ENCODE assay signal across 1 cellular context in the genomic region with DNA sequence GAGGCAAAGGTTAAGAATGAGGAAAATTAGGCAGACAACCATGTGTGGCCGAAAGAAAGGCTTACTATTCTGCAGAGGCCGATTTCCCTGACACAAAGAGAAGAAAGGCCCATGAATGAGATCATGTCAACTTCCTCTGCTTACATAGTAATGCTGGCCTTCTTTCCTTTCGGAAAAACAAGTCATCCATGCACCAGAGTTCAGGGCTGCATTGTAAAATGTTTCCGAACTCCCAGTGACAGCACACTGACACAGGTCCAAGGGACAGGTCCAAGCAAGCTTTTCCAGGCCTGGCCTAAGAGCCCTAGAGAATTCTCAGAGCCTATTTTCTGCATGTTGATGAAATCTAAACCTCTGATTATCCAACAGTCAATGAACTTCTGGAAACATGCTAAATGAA.
A peak's percentile ranks its signal among the peaks of the same experiment; 100 is the strongest.
TF ChIP-seq lines count a peak whose summit lies in the region.

No MANE protein-coding gene starts in this region.

TF ChIP-seq in HepG2, 621 proteins besides CTCF, POLR2A, EP300 and RAD21 (continued from another document and continues in another):
- TF ChIP-seq ZNF335 (CRISPR knock-in tag; IDR thresholded peaks at IDR 0.05) (no peak), ZNF124 (CRISPR knock-in tag; IDR thresholded peaks at IDR 0.05) (0 out of 2 replicates have a peak, but pooled peaks have one; percentile 59), CBX2 (IDR thresholded peaks at IDR 0.05; ENCODE audit: low read depth, low read length) (no peak), CBX2 (CRISPR knock-in tag; IDR thresholded peaks at IDR 0.05; ENCODE audit: low read depth) (no peak), UBTF (CRISPR knock-in tag; IDR thresholded peaks at IDR 0.05) (0 out of 2 replicates have a peak, but pooled peaks have one; percentile 23), ZNF460 (CRISPR knock-in tag; IDR thresholded peaks at IDR 0.05; ENCODE audit: borderline replicate concordance) (no peak), KLF12 (CRISPR knock-in tag; IDR thresholded peaks at IDR 0.05; ENCODE audit: borderline replicate concordance) (0 out of 2 replicates have a peak, but pooled peaks have one; percentile 18), ATRX (CRISPR knock-in tag; IDR thresholded peaks at IDR 0.05; ENCODE audit: borderline replicate concordance) (no peak), SETDB1 (CRISPR knock-in tag; IDR thresholded peaks at IDR 0.05; ENCODE audit: borderline replicate concordance) (no peak), AHDC1 (CRISPR knock-in tag; IDR thresholded peaks at IDR 0.05; ENCODE audit: borderline replicate concordance) (peak; percentile 81; the same call in 1 of the 2 replicates), JDP2 (CRISPR knock-in tag; IDR thresholded peaks at IDR 0.05; ENCODE audit: borderline replicate concordance) (no peak), ZSCAN30 (CRISPR knock-in tag; IDR thresholded peaks at IDR 0.05) (no peak), TOPORS (CRISPR knock-in tag; IDR thresholded peaks at IDR 0.05) (no peak), POLR2G (IDR thresholded peaks at IDR 0.05; ENCODE audit: low read depth, low read length) (no peak), FOXA1 (IDR thresholded peaks at IDR 0.05) (no peak), FOXA1 (CRISPR knock-in tag; IDR thresholded peaks at IDR 0.05) (peak; percentile 50), ZNF782 (CRISPR knock-in tag; IDR thresholded peaks at IDR 0.05; ENCODE audit: borderline replicate concordance) (no peak), NFIC (IDR thresholded peaks at IDR 0.05; ENCODE audit: low read length) (peak; percentile 41; the same call in 1 of the 2 replicates), ZNF10 (CRISPR knock-in tag; IDR thresholded peaks at IDR 0.05; ENCODE audit: borderline replicate concordance, low read depth) (no peak), NFE2L1 (CRISPR knock-in tag; IDR thresholded peaks at IDR 0.05; ENCODE audit: borderline replicate concordance) (no peak), ISX (CRISPR knock-in tag; conservative IDR thresholded peaks at IDR 0.05) (no peak), SMAD1 (CRISPR knock-in tag; IDR thresholded peaks at IDR 0.05; ENCODE audit: borderline replicate concordance, low read depth) (no peak), ZNF136 (CRISPR knock-in tag; IDR thresholded peaks at IDR 0.05; ENCODE audit: low read depth) (no peak), MEF2D (CRISPR knock-in tag; IDR thresholded peaks at IDR 0.05) (0 out of 2 replicates have a peak, but pooled peaks have one; percentile 43), STAG1 (CRISPR knock-in tag; IDR thresholded peaks at IDR 0.05) (0 out of 2 replicates have a peak, but pooled peaks have one; percentile 16), PHF21A (CRISPR knock-in tag; IDR thresholded peaks at IDR 0.05) (peak; percentile 53; the same call in 1 of the 2 replicates), HOXA3 (CRISPR knock-in tag; IDR thresholded peaks at IDR 0.05) (peak; percentile 30; the same call in 1 of the 2 replicates), SMAD3 (CRISPR knock-in tag; IDR thresholded peaks at IDR 0.05) (no peak)
- TF ChIP-seq, protein P1, sequence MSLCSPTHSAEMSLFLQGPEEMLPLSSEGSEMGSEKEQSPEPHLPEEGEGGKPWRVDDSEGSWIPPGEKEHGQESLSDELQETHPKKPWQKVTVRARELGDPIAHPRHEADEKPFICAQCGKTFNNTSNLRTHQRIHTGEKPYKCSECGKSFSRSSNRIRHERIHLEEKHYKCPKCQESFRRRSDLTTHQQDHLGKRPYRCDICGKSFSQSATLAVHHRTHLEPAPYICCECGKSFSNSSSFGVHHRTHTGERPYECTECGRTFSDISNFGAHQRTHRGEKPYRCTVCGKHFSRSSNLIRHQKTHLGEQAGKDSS (CRISPR knock-in tag; IDR thresholded peaks at IDR 0.05; ENCODE audit: borderline replicate concordance, low read depth), result peak; percentile 61; the same call in 1 of the 2 replicates
- TF ChIP-seq, protein P2, sequence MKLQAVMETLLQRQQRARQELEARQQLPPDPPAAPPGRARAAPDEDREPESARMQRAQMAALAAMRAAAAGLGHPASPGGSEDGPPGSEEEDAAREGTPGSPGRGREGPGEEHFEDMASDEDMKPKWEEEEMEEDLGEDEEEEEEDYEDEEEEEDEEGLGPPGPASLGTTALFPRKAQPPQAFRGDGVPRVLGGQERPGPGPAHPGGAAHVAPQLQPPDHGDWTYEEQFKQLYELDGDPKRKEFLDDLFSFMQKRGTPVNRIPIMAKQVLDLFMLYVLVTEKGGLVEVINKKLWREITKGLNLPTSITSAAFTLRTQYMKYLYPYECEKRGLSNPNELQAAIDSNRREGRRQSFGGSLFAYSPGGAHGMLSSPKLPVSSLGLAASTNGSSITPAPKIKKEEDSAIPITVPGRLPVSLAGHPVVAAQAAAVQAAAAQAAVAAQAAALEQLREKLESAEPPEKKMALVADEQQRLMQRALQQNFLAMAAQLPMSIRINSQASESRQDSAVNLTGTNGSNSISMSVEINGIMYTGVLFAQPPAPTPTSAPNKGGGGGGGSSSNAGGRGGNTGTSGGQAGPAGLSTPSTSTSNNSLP (IDR thresholded peaks at IDR 0.05; ENCODE audit: low read depth, low read length), result no peak
- TF ChIP-seq, protein P3, sequence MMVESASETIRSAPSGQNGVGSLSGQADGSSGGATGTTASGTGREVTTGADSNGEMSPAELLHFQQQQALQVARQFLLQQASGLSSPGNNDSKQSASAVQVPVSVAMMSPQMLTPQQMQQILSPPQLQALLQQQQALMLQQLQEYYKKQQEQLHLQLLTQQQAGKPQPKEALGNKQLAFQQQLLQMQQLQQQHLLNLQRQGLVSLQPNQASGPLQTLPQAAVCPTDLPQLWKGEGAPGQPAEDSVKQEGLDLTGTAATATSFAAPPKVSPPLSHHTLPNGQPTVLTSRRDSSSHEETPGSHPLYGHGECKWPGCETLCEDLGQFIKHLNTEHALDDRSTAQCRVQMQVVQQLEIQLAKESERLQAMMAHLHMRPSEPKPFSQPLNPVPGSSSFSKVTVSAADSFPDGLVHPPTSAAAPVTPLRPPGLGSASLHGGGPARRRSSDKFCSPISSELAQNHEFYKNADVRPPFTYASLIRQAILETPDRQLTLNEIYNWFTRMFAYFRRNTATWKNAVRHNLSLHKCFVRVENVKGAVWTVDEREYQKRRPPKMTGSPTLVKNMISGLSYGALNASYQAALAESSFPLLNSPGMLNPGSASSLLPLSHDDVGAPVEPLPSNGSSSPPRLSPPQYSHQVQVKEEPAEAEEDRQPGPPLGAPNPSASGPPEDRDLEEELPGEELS (CRISPR knock-in tag; IDR thresholded peaks at IDR 0.05), result peak; percentile 64
- TF ChIP-seq, protein P4, sequence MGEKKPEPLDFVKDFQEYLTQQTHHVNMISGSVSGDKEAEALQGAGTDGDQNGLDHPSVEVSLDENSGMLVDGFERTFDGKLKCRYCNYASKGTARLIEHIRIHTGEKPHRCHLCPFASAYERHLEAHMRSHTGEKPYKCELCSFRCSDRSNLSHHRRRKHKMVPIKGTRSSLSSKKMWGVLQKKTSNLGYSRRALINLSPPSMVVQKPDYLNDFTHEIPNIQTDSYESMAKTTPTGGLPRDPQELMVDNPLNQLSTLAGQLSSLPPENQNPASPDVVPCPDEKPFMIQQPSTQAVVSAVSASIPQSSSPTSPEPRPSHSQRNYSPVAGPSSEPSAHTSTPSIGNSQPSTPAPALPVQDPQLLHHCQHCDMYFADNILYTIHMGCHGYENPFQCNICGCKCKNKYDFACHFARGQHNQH (CRISPR knock-in tag; IDR thresholded peaks at IDR 0.05), result no peak
- TF ChIP-seq, protein P5, sequence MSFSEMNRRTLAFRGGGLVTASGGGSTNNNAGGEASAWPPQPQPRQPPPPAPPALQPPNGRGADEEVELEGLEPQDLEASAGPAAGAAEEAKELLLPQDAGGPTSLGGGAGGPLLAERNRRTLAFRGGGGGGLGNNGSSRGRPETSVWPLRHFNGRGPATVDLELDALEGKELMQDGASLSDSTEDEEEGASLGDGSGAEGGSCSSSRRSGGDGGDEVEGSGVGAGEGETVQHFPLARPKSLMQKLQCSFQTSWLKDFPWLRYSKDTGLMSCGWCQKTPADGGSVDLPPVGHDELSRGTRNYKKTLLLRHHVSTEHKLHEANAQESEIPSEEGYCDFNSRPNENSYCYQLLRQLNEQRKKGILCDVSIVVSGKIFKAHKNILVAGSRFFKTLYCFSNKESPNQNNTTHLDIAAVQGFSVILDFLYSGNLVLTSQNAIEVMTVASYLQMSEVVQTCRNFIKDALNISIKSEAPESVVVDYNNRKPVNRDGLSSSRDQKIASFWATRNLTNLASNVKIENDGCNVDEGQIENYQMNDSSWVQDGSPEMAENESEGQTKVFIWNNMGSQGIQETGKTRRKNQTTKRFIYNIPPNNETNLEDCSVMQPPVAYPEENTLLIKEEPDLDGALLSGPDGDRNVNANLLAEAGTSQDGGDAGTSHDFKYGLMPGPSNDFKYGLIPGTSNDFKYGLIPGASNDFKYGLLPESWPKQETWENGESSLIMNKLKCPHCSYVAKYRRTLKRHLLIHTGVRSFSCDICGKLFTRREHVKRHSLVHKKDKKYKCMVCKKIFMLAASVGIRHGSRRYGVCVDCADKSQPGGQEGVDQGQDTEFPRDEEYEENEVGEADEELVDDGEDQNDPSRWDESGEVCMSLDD (CRISPR knock-in tag; IDR thresholded peaks at IDR 0.05; ENCODE audit: borderline replicate concordance), result no peak
- TF ChIP-seq, protein P6, sequence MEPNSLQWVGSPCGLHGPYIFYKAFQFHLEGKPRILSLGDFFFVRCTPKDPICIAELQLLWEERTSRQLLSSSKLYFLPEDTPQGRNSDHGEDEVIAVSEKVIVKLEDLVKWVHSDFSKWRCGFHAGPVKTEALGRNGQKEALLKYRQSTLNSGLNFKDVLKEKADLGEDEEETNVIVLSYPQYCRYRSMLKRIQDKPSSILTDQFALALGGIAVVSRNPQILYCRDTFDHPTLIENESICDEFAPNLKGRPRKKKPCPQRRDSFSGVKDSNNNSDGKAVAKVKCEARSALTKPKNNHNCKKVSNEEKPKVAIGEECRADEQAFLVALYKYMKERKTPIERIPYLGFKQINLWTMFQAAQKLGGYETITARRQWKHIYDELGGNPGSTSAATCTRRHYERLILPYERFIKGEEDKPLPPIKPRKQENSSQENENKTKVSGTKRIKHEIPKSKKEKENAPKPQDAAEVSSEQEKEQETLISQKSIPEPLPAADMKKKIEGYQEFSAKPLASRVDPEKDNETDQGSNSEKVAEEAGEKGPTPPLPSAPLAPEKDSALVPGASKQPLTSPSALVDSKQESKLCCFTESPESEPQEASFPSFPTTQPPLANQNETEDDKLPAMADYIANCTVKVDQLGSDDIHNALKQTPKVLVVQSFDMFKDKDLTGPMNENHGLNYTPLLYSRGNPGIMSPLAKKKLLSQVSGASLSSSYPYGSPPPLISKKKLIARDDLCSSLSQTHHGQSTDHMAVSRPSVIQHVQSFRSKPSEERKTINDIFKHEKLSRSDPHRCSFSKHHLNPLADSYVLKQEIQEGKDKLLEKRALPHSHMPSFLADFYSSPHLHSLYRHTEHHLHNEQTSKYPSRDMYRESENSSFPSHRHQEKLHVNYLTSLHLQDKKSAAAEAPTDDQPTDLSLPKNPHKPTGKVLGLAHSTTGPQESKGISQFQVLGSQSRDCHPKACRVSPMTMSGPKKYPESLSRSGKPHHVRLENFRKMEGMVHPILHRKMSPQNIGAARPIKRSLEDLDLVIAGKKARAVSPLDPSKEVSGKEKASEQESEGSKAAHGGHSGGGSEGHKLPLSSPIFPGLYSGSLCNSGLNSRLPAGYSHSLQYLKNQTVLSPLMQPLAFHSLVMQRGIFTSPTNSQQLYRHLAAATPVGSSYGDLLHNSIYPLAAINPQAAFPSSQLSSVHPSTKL (CRISPR knock-in tag; IDR thresholded peaks at IDR 0.05), result peak; percentile 84
